Comparison of ENCODE assay signal across 15 cellular contexts in the genomic region with DNA sequence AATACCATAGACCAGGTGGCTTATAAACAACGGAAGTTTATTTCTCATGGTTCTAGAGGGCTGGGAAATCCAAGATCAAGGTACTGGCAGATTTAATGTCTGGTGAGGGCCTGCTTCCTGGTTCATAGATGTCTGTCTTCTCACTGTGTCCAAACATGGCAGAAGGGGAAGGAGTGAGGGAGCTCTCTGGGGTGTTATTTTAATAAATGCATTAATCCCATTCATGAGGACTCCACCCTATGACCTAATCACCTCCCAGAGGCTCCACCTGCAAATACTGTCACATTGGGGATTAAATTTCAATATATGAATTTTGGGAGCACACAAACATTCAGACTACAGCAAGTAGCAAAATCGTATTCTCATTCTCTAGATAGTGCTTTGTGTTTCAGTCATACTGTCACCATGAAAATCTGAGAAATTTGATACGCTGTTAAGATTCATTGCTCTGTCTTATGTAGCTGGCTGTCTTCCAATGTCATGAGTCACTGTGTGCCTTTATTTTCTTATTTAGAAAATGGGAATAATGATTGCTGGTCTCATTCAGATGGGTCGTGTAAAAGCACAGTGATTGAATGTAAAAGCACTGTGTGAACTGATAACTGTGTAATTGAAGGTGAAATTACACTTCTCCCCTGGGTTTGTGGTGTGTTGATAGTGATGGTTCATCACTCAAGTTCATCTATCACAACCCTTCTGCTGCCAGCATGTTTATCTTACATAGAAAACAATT. TPM values are rescaled to one million over a fixed set of nuclear protein-coding genes. Genes with fewer than 3 reads are reported as not detected.
DNase-seq lines count a peak whose midpoint lies in the region; ATAC-seq, FAIRE-seq and TF ChIP-seq lines count a peak whose summit lies in the region.
"Had no signal": no experiment of that assay in that cellular context is flagged by ENCODE, and none has a peak within 500 bp of the region (broad histone marks: within the 10 kb centered on the region; RNA-seq: fewer than 3 reads in every experiment).

No MANE protein-coding gene starts in this region.

- FAIRE-seq in A549 (lab: Jason Lieb, UNC) = no peak

- peak; percentile 13 to 27; a peak in 3 of 6 replicates for ATAC-seq in A549
- ATAC-seq in Right ventricle myocardium superior (ENCODE audit: poor library complexity) = no peak
- no peak for ATAC-seq in CD8-positive, alpha-beta T cell
- no peak for ATAC-seq in GM19463 (IDR thresholded peaks at IDR 0.05; ENCODE audit: unreplicated experiment)
- ATAC-seq: left lung had no signal

- no peaks in the 10 kb centered on the region for H3K27me3 Mint-ChIP-seq in CD8-positive, alpha-beta T cell (ENCODE audit: low read depth)
- no peaks in the 10 kb centered on the region for H3K27me3 Mint-ChIP-seq in activated T-helper 1 cell treated with anti-CD3 and anti-CD28 coated beads, Interleukin-12 subunit alpha, Interleukin-12 subunit beta, Interleukin-2, Interleukin-4 antibody, amounts not matched to agents 30 ng/mL and 10 ng/mL and 1 ng/mL, durations not matched to agents 14 hours and 24 hours and 36 hours (ENCODE audit: insufficient read depth)

- H3K36me3 ChIP-seq in esophagus squamous epithelium = no peaks in the 10 kb centered on the region
- H3K36me3 ChIP-seq in CD8-positive, alpha-beta T cell (ENCODE audit: insufficient read depth, low read length) = no peaks in the 10 kb centered on the region
- H3K36me3 ChIP-seq: left lung, Peyer's patch had no signal

- TF ChIP-seq POLR2A in A549 (IDR thresholded peaks at IDR 0.05; ENCODE audit: low read length) (no peak), esophagus squamous epithelium (IDR thresholded peaks at IDR 0.05) (no peak)

- H3K4me3 Mint-ChIP-seq in CD8-positive, alpha-beta T cell = no peak overlapping the region
- no peak overlapping the region for H3K4me3 Mint-ChIP-seq in activated T-helper 1 cell treated with anti-CD3 and anti-CD28 coated beads, Interleukin-12 subunit alpha, Interleukin-12 subunit beta, Interleukin-2, Interleukin-4 antibody, amounts not matched to agents 30 ng/mL and 10 ng/mL and 1 ng/mL, durations not matched to agents 14 hours and 24 hours and 36 hours

- 36% methylated on average over 4 of the region's 4 CpGs for WGBS in A549 (ENCODE audit: missing lambda C conversion rate)
- 42 to 56% methylated on average over 4 of the region's 4 CpGs for WGBS in esophagus squamous epithelium, 2 donors

- DNase-seq in A549 (ENCODE audit: low read depth in 1 of 2, low spot score in 1 of 2) (no peak), HFF-Myc (ENCODE audit: extremely low read depth, low read depth) (peak; percentile 49), OCI-M1 (lab: John Stamatoyannopoulos, UW) (peak; percentile 58), esophagus squamous epithelium (lab: John Stamatoyannopoulos, UW) (no peak), Right ventricle myocardium superior (no peak)
- DNase-seq in CD8-positive, alpha-beta T cell = no peak
- no peak for DNase-seq in activated T-helper 1 cell treated with anti-CD3 and anti-CD28 coated beads, Interleukin-12 subunit alpha, Interleukin-12 subunit beta, Interleukin-2, Interleukin-4 antibody, amounts not matched to agents 30 ng/mL and 10 ng/mL and 1 ng/mL, durations not matched to agents 14 hours and 24 hours and 36 hours (ENCODE audit: low spot score)
- DNase-seq: activated T-cell treated with anti-CD3 and anti-CD28 coated beads for 4 hours; left lung; MV-4-11; Peyer's patch; stimulated activated CD4-positive, alpha-beta T cell treated with anti-CD3 and anti-CD28 coated beads, Interleukin-2, amount 100 ng/mL, for 24 hours; stimulated activated naive CD4-positive, alpha-beta T cell treated with Interleukin-2 at 50 U/mL for 16 hours had no signal

- peak overlapping the region; percentile 60 for H3K4me2 ChIP-seq in A549

- no peak overlapping the region for H3K27ac Mint-ChIP-seq in CD8-positive, alpha-beta T cell
- no peak overlapping the region for H3K27ac Mint-ChIP-seq in activated T-helper 1 cell treated with anti-CD3 and anti-CD28 coated beads, Interleukin-12 subunit alpha, Interleukin-12 subunit beta, Interleukin-2, Interleukin-4 antibody, amounts not matched to agents 30 ng/mL and 10 ng/mL and 1 ng/mL, durations not matched to agents 14 hours and 24 hours and 36 hours

- H3K27me3 ChIP-seq in esophagus squamous epithelium = no peaks in the 10 kb centered on the region
- no peaks in the 10 kb centered on the region for H3K27me3 ChIP-seq in CD8-positive, alpha-beta T cell (ENCODE audit: insufficient read depth, low read length)
- H3K27me3 ChIP-seq: left lung, Peyer's patch had no signal

- H3K27ac ChIP-seq in A549 (0 out of 6 replicates have a peak overlapping the region, but pooled peaks of 1 of the 2 experiments have one; percentile 28), esophagus squamous epithelium (peak overlapping the region in 3 of 4 donors; percentile 39 to 64 (median 55))
- H3K27ac ChIP-seq in CD8-positive, alpha-beta T cell (ENCODE audit: low read depth, low read length) = no peak overlapping the region
- H3K27ac ChIP-seq: left lung, Peyer's patch had no signal

- CTCF ChIA-PET in A549 (lab: Yijun Ruan, JAX) = interaction anchor here (0.8 to 1.2 kb wide), 2 partner anchors 25 to 375 kb away, joined by 4 read pairs; no protein-coding TSS in a partner anchor
- CTCF ChIA-PET in CD8-positive, alpha-beta T cell (lab: Charles Lee) = no interaction called here

- POLR2A ChIA-PET in A549 (lab: Yijun Ruan, JAX) = no interaction called here
- POLR2A ChIA-PET in CD8-positive, alpha-beta T cell (lab: Charles Lee) = interaction anchor here (1.0 kb wide), 1 partner anchor 113 kb away, joined by 3 read pairs; no protein-coding TSS in a partner anchor

- no peaks in the 10 kb centered on the region for H3K9me3 Mint-ChIP-seq in CD8-positive, alpha-beta T cell
- H3K9me3 Mint-ChIP-seq in activated T-helper 1 cell treated with anti-CD3 and anti-CD28 coated beads, Interleukin-12 subunit alpha, Interleukin-12 subunit beta, Interleukin-2, Interleukin-4 antibody, amounts not matched to agents 30 ng/mL and 10 ng/mL and 1 ng/mL, durations not matched to agents 14 hours and 24 hours and 36 hours = no peaks in the 10 kb centered on the region

- TF ChIP-seq EP300 in A549 (IDR thresholded peaks at IDR 0.05) = no peak

- H3K9me3 ChIP-seq in A549 (no peaks in the 10 kb centered on the region), esophagus squamous epithelium (no peaks in the 10 kb centered on the region)
- H3K9me3 ChIP-seq in CD8-positive, alpha-beta T cell (ENCODE audit: low read length) = no peaks in the 10 kb centered on the region
- H3K9me3 ChIP-seq: left lung, Peyer's patch had no signal

- peaks cover 32% of the 10 kb centered on the region for H3K4me1 Mint-ChIP-seq in CD8-positive, alpha-beta T cell (ENCODE audit: low read depth)
- peaks cover 12% of the 10 kb centered on the region for H3K4me1 Mint-ChIP-seq in activated T-helper 1 cell treated with anti-CD3 and anti-CD28 coated beads, Interleukin-12 subunit alpha, Interleukin-12 subunit beta, Interleukin-2, Interleukin-4 antibody, amounts not matched to agents 30 ng/mL and 10 ng/mL and 1 ng/mL, durations not matched to agents 14 hours and 24 hours and 36 hours (ENCODE audit: low read depth)

- H3K4me1 ChIP-seq in A549 (peaks cover 40% of the 10 kb centered on the region), esophagus squamous epithelium (peaks cover 0 to 36% (median 7%) of the 10 kb centered on the region in 3 donors)
- no peaks in the 10 kb centered on the region for H3K4me1 ChIP-seq in CD8-positive, alpha-beta T cell (ENCODE audit: insufficient read depth, low read length)
- H3K4me1 ChIP-seq: left lung, Peyer's patch had no signal

- TF ChIP-seq RAD21 in A549 (conservative IDR thresholded peaks at IDR 0.05 in 1 of 2, IDR thresholded peaks at IDR 0.05 in 1 of 2) = no peak

- H3K36me3 Mint-ChIP-seq in CD8-positive, alpha-beta T cell = peaks cover under 1% of the 10 kb centered on the region
- H3K36me3 Mint-ChIP-seq in activated T-helper 1 cell treated with anti-CD3 and anti-CD28 coated beads, Interleukin-12 subunit alpha, Interleukin-12 subunit beta, Interleukin-2, Interleukin-4 antibody, amounts not matched to agents 30 ng/mL and 10 ng/mL and 1 ng/mL, durations not matched to agents 14 hours and 24 hours and 36 hours (ENCODE audit: low read depth) = no peaks in the 10 kb centered on the region

- no peak overlapping the region for H3K4me3 ChIP-seq in A549
- H3K4me3 ChIP-seq in HFF-Myc (replicated peaks; ENCODE audit: low read depth, low read length) = no peak overlapping the region
- no peak overlapping the region for H3K4me3 ChIP-seq in esophagus squamous epithelium
- no peak overlapping the region for H3K4me3 ChIP-seq in CD8-positive, alpha-beta T cell (ENCODE audit: low read depth, low read length)
- H3K4me3 ChIP-seq: left lung, Peyer's patch had no signal

- intact Hi-C loops in esophagus squamous epithelium (cut with DNase I) (no loop called here), Right ventricle myocardium superior (cut with DNase I) (no loop called here)
- intact Hi-C loops in CD8-positive, alpha-beta T cell (cut with DNase I, micrococcal nuclease) = no loop called here
- intact Hi-C loops in activated T-helper 1 cell treated with anti-CD3 and anti-CD28 coated beads, Interleukin-12 subunit alpha, Interleukin-12 subunit beta, Interleukin-2, Interleukin-4 antibody, amounts not matched to agents 30 ng/mL and 10 ng/mL and 1 ng/mL, durations not matched to agents 14 hours and 24 hours and 36 hours (cut with micrococcal nuclease) = no loop called here

- TF ChIP-seq CTCF in A549 (IDR thresholded peaks at IDR 0.05) (no peak), HFF-Myc (IDR thresholded peaks at IDR 0.05; ENCODE audit: low read depth, low read length, missing control alignments) (no peak), esophagus squamous epithelium (IDR thresholded peaks at IDR 0.05) (no peak)
- no peak for TF ChIP-seq CTCF in CD8-positive, alpha-beta T cell (IDR thresholded peaks at IDR 0.05)

RNA-seq across cellular contexts. Expression of gene ERVFRD-1, which starts 8.9 kb away (rescaled TPM):
- not detected in 2 replicates for polyA plus RNA-seq in A549 (2011; rRNA removed)
- not detected in 2 replicates for polyA plus RNA-seq in A549 (2012; cell fraction: cytosol; rRNA removed)
- not detected in 2 replicates for polyA plus RNA-seq in A549 (2012; cell fraction: nucleus; rRNA removed)
- not detected in 3 replicates for polyA plus RNA-seq in A549 (2017; fragmentation: RNase III; extraction: RNeasy Plus Mini Kit Qiagen cat#74134 plus additional on column Dnase treatment)
- polyA minus RNA-seq in A549 (2011; rRNA and poly(A)+ RNA removed) = not detected in 2 replicates
- total RNA-seq in esophagus squamous epithelium = under 1 TPM in 1 of 4 donors, not detected in 3; 0.76 TPM
- total RNA-seq in Right ventricle myocardium superior = 0.05 TPM
- not detected for total RNA-seq in CD8-positive, alpha-beta T cell
- not detected in 2 replicates for total RNA-seq in activated T-helper 1 cell treated with anti-CD3 and anti-CD28 coated beads, Interleukin-12 subunit alpha, Interleukin-12 subunit beta, Interleukin-2, Interleukin-4 antibody, amounts not matched to agents 30 ng/mL and 10 ng/mL and 1 ng/mL, durations not matched to agents 14 hours and 24 hours and 36 hours
- total RNA-seq: osteoblast, Peyer's patch had no signal

RNA-seq across cellular contexts. Expression of gene SMIM13, which starts 26.8 kb away (rescaled TPM):
- 11.3 and 12.7 TPM in 2 replicates for polyA plus RNA-seq in A549 (2011; rRNA removed)
- polyA plus RNA-seq in A549 (2012; cell fraction: cytosol; rRNA removed) = 3.8 and 4.4 TPM in 2 replicates
- polyA plus RNA-seq in A549 (2012; cell fraction: nucleus; rRNA removed) = 2.0 and 3.0 TPM in 2 replicates
- polyA plus RNA-seq in A549 (2017; fragmentation: RNase III; extraction: RNeasy Plus Mini Kit Qiagen cat#74134 plus additional on column Dnase treatment) = 12.5 to 12.8 TPM (median 12.7 TPM) in 3 replicates
- polyA minus RNA-seq in A549 (2011; rRNA and poly(A)+ RNA removed) = 5.0 and 5.3 TPM in 2 replicates
- 1 to 10 TPM; 3.8 to 7.4 (median 6.3) TPM for total RNA-seq in esophagus squamous epithelium
- total RNA-seq in Right ventricle myocardium superior = 11.8 TPM
- total RNA-seq in CD8-positive, alpha-beta T cell = 1 to 10 TPM; 4.7 to 5.4 TPM
- 14.6 and 18.4 TPM in 2 replicates for total RNA-seq in activated T-helper 1 cell treated with anti-CD3 and anti-CD28 coated beads, Interleukin-12 subunit alpha, Interleukin-12 subunit beta, Interleukin-2, Interleukin-4 antibody, amounts not matched to agents 30 ng/mL and 10 ng/mL and 1 ng/mL, durations not matched to agents 14 hours and 24 hours and 36 hours

Comparison
In these comparisons a context has a peak if more than half of its experiments do, and no peak if none do; other contexts are left out.
1. ATAC-seq: peak in A549 (2 of 2); none in Right ventricle myocardium superior (single experiment), CD8-positive, alpha-beta T cell (single experiment) and GM19463 (single experiment).
2. DNase-seq: peak in HFF-Myc (single experiment) and OCI-M1 (single experiment); none in A549 (0 of 2), esophagus squamous epithelium (single experiment), Right ventricle myocardium superior (single experiment), CD8-positive, alpha-beta T cell (0 of 7) and activated T-helper 1 cell treated with anti-CD3 and anti-CD28 coated beads, Interleukin-12 subunit alpha, Interleukin-12 subunit beta, Interleukin-2, Interleukin-4 antibody, amounts not matched to agents 30 ng/mL and 10 ng/mL and 1 ng/mL, durations not matched to agents 14 hours and 24 hours and 36 hours (single experiment).